Comparison of ENCODE assay signal across 15 cellular contexts in the genomic region with DNA sequence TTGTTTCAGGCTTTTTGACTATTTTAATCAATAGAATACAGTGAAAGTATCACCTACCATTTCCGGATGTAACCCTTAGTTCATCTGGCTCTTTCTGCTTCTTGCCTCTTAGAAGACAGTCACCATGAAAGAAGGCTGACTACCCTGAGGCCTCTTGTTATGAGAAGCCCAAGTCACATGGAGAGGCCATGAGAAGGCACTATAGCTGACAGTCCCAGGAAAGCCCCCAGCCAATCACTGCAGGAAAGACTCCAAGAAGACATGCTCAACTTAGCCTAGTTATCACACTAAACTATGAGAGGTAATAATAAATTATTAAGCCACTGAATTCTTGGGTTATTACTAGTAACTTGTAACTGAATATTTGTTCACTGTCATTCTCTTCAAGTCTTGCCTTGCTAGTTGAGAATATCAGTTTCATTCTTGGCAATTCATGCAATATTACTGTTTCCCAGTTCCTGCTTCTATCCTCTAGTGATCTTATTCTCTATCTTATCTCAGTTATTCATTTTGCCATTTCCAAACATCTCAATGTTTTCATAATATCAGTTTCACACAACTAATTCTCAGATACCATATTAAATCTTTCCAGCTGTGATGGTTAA. TPM values are rescaled to one million over a fixed set of nuclear protein-coding genes. Genes with fewer than 3 reads are reported as not detected.
DNase-seq lines count a peak whose midpoint lies in the region; ATAC-seq and TF ChIP-seq lines count a peak whose summit lies in the region.
"Had no signal": no experiment of that assay in that cellular context is flagged by ENCODE, and none has a peak within 500 bp of the region (broad histone marks: within the 10 kb centered on the region; RNA-seq: fewer than 3 reads in every experiment).

No MANE protein-coding gene starts in this region.

- H3K27ac ChIP-seq in heart left ventricle (peak overlapping the region in 3 of 12 donors; percentile 12 to 44 (median 19)), testis (no peak overlapping the region)
- H3K27ac ChIP-seq: VCaP had no signal

- H3K27me3 Mint-ChIP-seq in HFFc6 (ENCODE audit: insufficient read depth): peaks cover 2% of the 10 kb centered on the region; the same call in 1 of the 2 replicates
- no peaks in the 10 kb centered on the region for H3K27me3 Mint-ChIP-seq in nephron (ENCODE audit: low read depth)
- H3K27me3 Mint-ChIP-seq: effector memory CD8-positive, alpha-beta T cell; progenitor cell of endocrine pancreas had no signal

- H3K27me3 ChIP-seq in heart left ventricle (no peaks in the 10 kb centered on the region), testis (no peaks in the 10 kb centered on the region)

- H3K9me3 Mint-ChIP-seq in HFFc6 (peaks cover 17% of the 10 kb centered on the region; the same call in 1 of the 2 replicates), nephron (no peaks in the 10 kb centered on the region)
- H3K9me3 Mint-ChIP-seq: activated T-cell treated with anti-CD3 and anti-CD28 coated beads, Interleukin-2, amount 50 U/mL, for 24 hours had no signal

- intact Hi-C loops in Right ventricle myocardium superior (cut with DNase I): no loop called here
- intact Hi-C loops in heart left ventricle (cut with DNase I): no loop called here
- intact Hi-C loops in testis (cut with DNase I; ENCODE audit: low total_unique reads): no loop called here

- H3K4me1 ChIP-seq in heart left ventricle: peaks cover 0 to 18% (median 0%) of the 10 kb centered on the region in 12 donors
- no peaks in the 10 kb centered on the region for H3K4me1 ChIP-seq in testis

- no peak for DNase-seq in Right ventricle myocardium superior
- DNase-seq in heart left ventricle: no peak
- peak; percentile 19 for DNase-seq in HFFc6
- no peak for DNase-seq in T-helper 9 cell
- no peak for DNase-seq in testis
- DNase-seq in NCI-H524 (lab: John Stamatoyannopoulos, UW): no peak
- DNase-seq: activated T-cell treated with anti-CD3 and anti-CD28 coated beads, Interleukin-2, amount 50 U/mL, for 24 hours; aorta; effector memory CD8-positive, alpha-beta T cell; midbrain; NCI-H345 had no signal

- H3K4me3 ChIP-seq in heart left ventricle (no peak overlapping the region), testis (no peak overlapping the region)

- H3K4me3 Mint-ChIP-seq in HFFc6 (no peak overlapping the region), nephron (no peak overlapping the region)
- H3K4me3 Mint-ChIP-seq: activated T-cell treated with anti-CD3 and anti-CD28 coated beads, Interleukin-2, amount 50 U/mL, for 24 hours; effector memory CD8-positive, alpha-beta T cell had no signal

- ATAC-seq in Right ventricle myocardium superior (ENCODE audit: poor library complexity): peak; percentile 49
- no peak for ATAC-seq in heart left ventricle
- peak; percentile 80 for ATAC-seq in HG03354 (IDR thresholded peaks at IDR 0.05; ENCODE audit: poor library complexity, severe bottlenecking, unreplicated experiment)
- ATAC-seq: effector memory CD8-positive, alpha-beta T cell had no signal

- H3K36me3 ChIP-seq in heart left ventricle: no peaks in the 10 kb centered on the region
- H3K36me3 ChIP-seq in testis (ENCODE audit: low read depth, missing control alignments): no peaks in the 10 kb centered on the region

- no peak overlapping the region for H3K27ac Mint-ChIP-seq in HFFc6
- H3K27ac Mint-ChIP-seq in nephron: peak overlapping the region in 2 of 3 experiments; percentile 91 to 93
- H3K27ac Mint-ChIP-seq: activated T-cell treated with anti-CD3 and anti-CD28 coated beads, Interleukin-2, amount 50 U/mL, for 24 hours; effector memory CD8-positive, alpha-beta T cell; progenitor cell of endocrine pancreas had no signal

- WGBS in heart left ventricle, 4 donors: 93 to 98% (median 94%) methylated on average over 1 of the region's 1 CpG
- 93 to 100% methylated on average over 1 of the region's 1 CpG for WGBS in testis, 2 donors

- TF ChIP-seq CTCF in heart left ventricle (IDR thresholded peaks at IDR 0.05): no peak
- no peak for TF ChIP-seq CTCF in HFFc6 (IDR thresholded peaks at IDR 0.05)
- no peak for TF ChIP-seq CTCF in nephron (IDR thresholded peaks at IDR 0.05; ENCODE audit: unreplicated experiment in 3 of 3)
- TF ChIP-seq CTCF in testis (IDR thresholded peaks at IDR 0.05): no peak

- H3K36me3 Mint-ChIP-seq in HFFc6 (ENCODE audit: low read depth) (no peaks in the 10 kb centered on the region; the same call in 1 of the 2 replicates), nephron (ENCODE audit: low read depth) (no peaks in the 10 kb centered on the region)

- TF ChIP-seq POLR2A in heart left ventricle (IDR thresholded peaks at IDR 0.05): no peak
- no peak for TF ChIP-seq POLR2A in testis (IDR thresholded peaks at IDR 0.05)

- H3K9me3 ChIP-seq in heart left ventricle (no peaks in the 10 kb centered on the region), testis (no peaks in the 10 kb centered on the region)

- H3K4me1 Mint-ChIP-seq in HFFc6 (ENCODE audit: low read depth) (peaks cover 7% of the 10 kb centered on the region; the same call in 1 of the 2 replicates), nephron (peaks cover 55% of the 10 kb centered on the region)

RNA-seq across cellular contexts. Expression of gene GUCY1A1, which starts 57.1 kb away (rescaled TPM):
- total RNA-seq in Right ventricle myocardium superior (82.5 TPM), heart left ventricle (100 to 1,000 TPM in 1 of 9 donors, 10 to 100 TPM in 8; 44.0 to 103 (median 68.3) TPM), testis (1 to 10 TPM; 2.5 to 4.6 TPM)
- polyA plus RNA-seq in heart left ventricle (10 to 100 TPM in 1 of 2 donors, 1 to 10 TPM in 1; 7.7 to 13.2 TPM), testis (ENCODE audit: insufficient read depth, low read depth, low replicate concordance) (4.5 TPM)
- total RNA-seq in HFFc6 (2021; fragmentation: NEBNext Ultra II Directional; extraction: Animal tissue kit (Norgen Biotek cat#: 25700)): not detected

Comparison
In these comparisons a context has a peak if more than half of its experiments do, and no peak if none do; other contexts are left out.
1. ATAC-seq: peak in Right ventricle myocardium superior (single experiment) and HG03354 (single experiment); none in heart left ventricle (0 of 4).
2. RNA of gene GUCY1A1, which starts 57.1 kb away (total RNA-seq): 82.5 TPM in Right ventricle myocardium superior (single experiment) and 44.0 to 103 TPM in heart left ventricle; 2.5 to 4.6 TPM in testis and not detected in HFFc6; every median in the first group is over 4 times any median in the second.